16 cellular contexts compared by ENCODE assay signal in the genomic region with DNA sequence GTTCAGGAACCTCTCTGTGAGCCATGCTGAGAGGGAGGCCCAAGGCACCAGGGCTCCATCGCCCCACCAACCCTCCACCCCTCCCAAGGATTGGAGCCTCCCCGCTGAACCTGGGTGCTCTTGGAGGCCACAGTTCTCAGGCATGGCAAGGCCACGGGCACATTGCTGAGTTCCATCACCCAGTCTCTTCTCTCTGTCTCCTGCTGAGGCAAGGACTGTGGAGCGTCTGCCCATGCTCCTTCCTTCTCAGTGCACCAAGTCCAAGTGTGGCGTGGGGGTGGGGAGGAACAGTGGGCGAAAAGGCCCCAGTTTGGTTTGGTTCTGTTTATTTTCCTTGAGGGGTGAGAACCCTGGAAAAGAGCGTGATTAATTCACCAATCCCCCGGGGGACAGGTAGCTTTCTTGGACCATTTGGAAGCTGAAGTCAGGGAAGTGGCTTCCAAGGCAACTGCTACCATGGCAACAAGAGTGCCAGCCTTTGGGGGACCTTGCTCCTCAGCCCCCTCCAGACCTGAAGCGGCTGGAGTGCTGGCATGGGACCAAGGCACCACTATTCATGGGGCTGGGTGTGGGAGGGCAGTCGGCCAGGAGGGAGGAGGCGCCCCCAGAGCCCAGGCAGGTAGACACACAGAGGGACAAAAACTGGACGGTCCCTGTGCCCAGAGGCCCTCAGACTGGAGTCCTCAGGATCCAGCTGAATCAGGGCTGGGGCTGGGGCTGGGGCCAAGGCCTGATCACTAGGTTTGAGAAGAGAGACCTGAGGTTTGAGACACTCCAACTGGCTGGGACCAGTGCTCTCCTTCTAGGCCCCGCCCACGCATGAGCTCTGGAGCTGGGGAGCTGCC. TPM values are rescaled to one million over a fixed set of nuclear protein-coding genes. Genes with fewer than 3 reads are reported as not detected.
"Had no signal": no experiment of that assay in that cellular context is flagged by ENCODE, and none has a peak within 500 bp of the region (broad histone marks: within the 10 kb centered on the region; RNA-seq: fewer than 3 reads in every experiment).

No MANE protein-coding gene starts in this region.

- H3K27ac Mint-ChIP-seq: activated T-helper 1 cell treated with anti-CD3 and anti-CD28 coated beads, Interleukin-12 subunit alpha, Interleukin-12 subunit beta, Interleukin-2, Interleukin-4 antibody, amounts not matched to agents 30 ng/mL and 10 ng/mL and 1 ng/mL, durations not matched to agents 14 hours and 24 hours and 36 hours; stimulated activated memory B cell treated with anti-CD40 and anti-IgM and Interleukin-4, amounts not matched to agents 10 μg/mL and 1 μg/mL and 100 μg/mL, for 72 hours had no signal

- H3K9me3 Mint-ChIP-seq: activated T-helper 1 cell treated with anti-CD3 and anti-CD28 coated beads, Interleukin-12 subunit alpha, Interleukin-12 subunit beta, Interleukin-2, Interleukin-4 antibody, amounts not matched to agents 30 ng/mL and 10 ng/mL and 1 ng/mL, durations not matched to agents 14 hours and 24 hours and 36 hours; naive B cell; stimulated activated memory B cell treated with anti-CD40 and anti-IgM and Interleukin-4, amounts not matched to agents 10 μg/mL and 1 μg/mL and 100 μg/mL, for 72 hours had no signal

- H3K4me3 Mint-ChIP-seq: activated T-helper 1 cell treated with anti-CD3 and anti-CD28 coated beads, Interleukin-12 subunit alpha, Interleukin-12 subunit beta, Interleukin-2, Interleukin-4 antibody, amounts not matched to agents 30 ng/mL and 10 ng/mL and 1 ng/mL, durations not matched to agents 14 hours and 24 hours and 36 hours; naive B cell; stimulated activated memory B cell treated with anti-CD40 and anti-IgM and Interleukin-4, amounts not matched to agents 10 μg/mL and 1 μg/mL and 100 μg/mL, for 72 hours had no signal

- H3K4me1 ChIP-seq: lower lobe of right lung, right atrium auricular region, vagina had no signal

- ATAC-seq: lower lobe of right lung; stimulated activated memory B cell treated with anti-CD40 and anti-IgM and Interleukin-4, amounts not matched to agents 10 μg/mL and 1 μg/mL and 100 μg/mL, for 72 hours had no signal

- DNase-seq: activated CD4-positive, alpha-beta T cell treated with anti-CD3 and anti-CD28 coated beads for 4 hours; activated naive CD4-positive, alpha-beta T cell; esophagus squamous epithelium; foreskin fibroblast; glutamatergic neuron; lower lobe of right lung; naive B cell; small intestine had no signal

- FAIRE-seq: astrocyte, colon, small intestine had no signal

- H3K4me3 ChIP-seq: cardiac muscle cell, esophagus squamous epithelium, lower lobe of right lung, right atrium auricular region, tibial nerve, vagina had no signal

- H3K27me3 ChIP-seq: cardiac muscle cell, right atrium auricular region, vagina had no signal

- H3K36me3 ChIP-seq: cardiac muscle cell had no signal

- H3K9me3 ChIP-seq: esophagus squamous epithelium, lower lobe of right lung, right atrium auricular region, tibial nerve, vagina had no signal

- H3K27ac ChIP-seq: cardiac muscle cell, esophagus squamous epithelium, lower lobe of right lung, right atrium auricular region, tibial nerve, vagina had no signal

RNA-seq across cellular contexts. Expression of a gene that starts 3.0 kb away (rescaled TPM):
- total RNA-seq: activated T-helper 1 cell treated with anti-CD3 and anti-CD28 coated beads, Interleukin-12 subunit alpha, Interleukin-12 subunit beta, Interleukin-2, Interleukin-4 antibody, amounts not matched to agents 30 ng/mL and 10 ng/mL and 1 ng/mL, durations not matched to agents 14 hours and 24 hours and 36 hours; astrocyte; cardiac muscle cell; esophagus squamous epithelium; lower lobe of right lung; right atrium auricular region; tibial nerve; vagina had no signal
- polyA plus RNA-seq: cardiac muscle cell, small intestine had no signal
